In genomic region chr6:79079425-79080130, GRCh38 we compare ENCODE assay signal across 8 cellular contexts. TPM values are rescaled to one million over a fixed set of nuclear protein-coding genes. Genes with fewer than 3 reads are reported as not detected.
DNase-seq lines count a peak whose midpoint lies in the region; ATAC-seq and TF ChIP-seq lines count a peak whose summit lies in the region.

No MANE protein-coding gene starts in this region.

- peak overlapping the region; percentile 81 for H3K4me2 ChIP-seq in DOHH2 (ENCODE audit: low read length)

- no peaks in the 10 kb centered on the region for H3K9me2 ChIP-seq in DOHH2 (replicated peaks; ENCODE audit: control insufficient read depth, low read length)

- H3K27me3 Mint-ChIP-seq in mesothelial cell of epicardium (ENCODE audit: low read depth): peaks cover 3% of the 10 kb centered on the region

- in situ Hi-C loops in brain microvascular endothelial cell (cut with HindIII; ENCODE audit: low pct_ligation_motif_present, low sequenced_read_pairs): no loop called here

- H3K36me3 ChIP-seq in DOHH2 (ENCODE audit: control insufficient read depth, low read length) (peaks cover 27% of the 10 kb centered on the region), brain microvascular endothelial cell (replicated peaks) (no peaks in the 10 kb centered on the region)

- H3K36me3 Mint-ChIP-seq in mesothelial cell of epicardium: no peaks in the 10 kb centered on the region

- H3F3A ChIP-seq in DOHH2 (ENCODE audit: control insufficient read depth, insufficient read depth): peaks cover 13% of the 10 kb centered on the region

- peak overlapping the region; percentile 91 for H3K27ac ChIP-seq in DOHH2 (ENCODE audit: low read depth, low read length)
- peak overlapping the region; percentile 97 for H3K27ac ChIP-seq in brain microvascular endothelial cell

- ATAC-seq in GM18861 (IDR thresholded peaks at IDR 0.05; ENCODE audit: unreplicated experiment): no peak

- TF ChIP-seq CTCF in DOHH2 (IDR thresholded peaks at IDR 0.05; ENCODE audit: low read depth, low read length, poor library complexity, severe bottlenecking) (no peak), brain microvascular endothelial cell (IDR thresholded peaks at IDR 0.05; ENCODE audit: low read depth, low read length, missing control alignments) (no peak), mesothelial cell of epicardium (IDR thresholded peaks at IDR 0.05; ENCODE audit: unreplicated experiment) (no peak)

- peak overlapping the region; percentile 94 for H3K27ac Mint-ChIP-seq in mesothelial cell of epicardium

- peaks cover 43% of the 10 kb centered on the region for H3K79me2 ChIP-seq in DOHH2 (ENCODE audit: control insufficient read depth, low read length)

- no peaks in the 10 kb centered on the region for H3K9me3 Mint-ChIP-seq in mesothelial cell of epicardium

- H3K4me3 ChIP-seq in DOHH2 (ENCODE audit: low read length) (peak overlapping the region; percentile 98), brain microvascular endothelial cell (ENCODE audit: low read depth, low read length) (peak overlapping the region; percentile 82)

- no peaks in the 10 kb centered on the region for H3K27me3 ChIP-seq in DOHH2 (ENCODE audit: control insufficient read depth, low read length)
- no peaks in the 10 kb centered on the region for H3K27me3 ChIP-seq in brain microvascular endothelial cell (replicated peaks)

- peaks cover 48% of the 10 kb centered on the region for H3K4me1 ChIP-seq in DOHH2 (ENCODE audit: control insufficient read depth, low read length)

- H3K4me3 Mint-ChIP-seq in mesothelial cell of epicardium: peak overlapping the region; percentile 86

- no peaks in the 10 kb centered on the region for H3K9me3 ChIP-seq in DOHH2 (ENCODE audit: control insufficient read depth, insufficient read depth, low read length)

- H3K4me1 Mint-ChIP-seq in mesothelial cell of epicardium: peaks cover 29% of the 10 kb centered on the region

- H4K20me1 ChIP-seq in DOHH2 (ENCODE audit: control insufficient read depth, insufficient read depth, low read depth, low read length): peaks cover 21% of the 10 kb centered on the region

- DNase-seq in M059J (ENCODE audit: low read depth) (peak; percentile 25), brain microvascular endothelial cell (no peak), mesothelial cell of epicardium (ENCODE audit: low spot score in 2 of 2, unreplicated experiment in 2 of 2) (no peak), SK-N-DZ (ENCODE audit: low spot score) (no peak), COLO829 (ENCODE audit: low spot score) (no peak)
- DNase-seq in activated effector memory CD4-positive, alpha-beta T cell treated with anti-CD3 and anti-CD28 coated beads, Interleukin-2, amount 50 U/mL, for 16 hours: no peak

RNA-seq across cellular contexts. Expression of gene PHIP, which starts 1.5 kb away (rescaled TPM):
- 13.3 and 17.8 TPM in 2 replicates for total RNA-seq in M059J (2014; rRNA removed; shearing (Covaris generic))
- 45.5 to 46.9 TPM (median 46.2 TPM) in 3 replicates for total RNA-seq in mesothelial cell of epicardium
- polyA plus RNA-seq in SK-N-DZ (2014; cell fraction: cytosol; rRNA removed): 14.5 and 18.4 TPM in 2 replicates
- 69.8 and 77.5 TPM in 2 replicates for polyA plus RNA-seq in SK-N-DZ (2014; cell fraction: nucleus; rRNA removed)
